Comparison of ENCODE assay signal across 8 cellular contexts in genomic region chr19:38265213-38265861, GRCh38.
DNase-seq lines count a peak whose midpoint lies in the region; ATAC-seq and TF ChIP-seq lines count a peak whose summit lies in the region.

No MANE protein-coding gene starts in this region.

- POLR2A ChIA-PET in GM10248 (lab: Yijun Ruan, JAX), result no interaction called here

- no peaks in the 10 kb centered on the region for H3K79me2 ChIP-seq in DOHH2 (ENCODE audit: control insufficient read depth, low read length)

- H3K4me1 ChIP-seq in DOHH2 (ENCODE audit: control insufficient read depth, low read length), result peaks cover 24% of the 10 kb centered on the region
- peaks cover 24 to 36% of the 10 kb centered on the region in 2 donors for H3K4me1 ChIP-seq in duodenal mucosa (ENCODE audit: control insufficient read depth in 1 of 2, insufficient read depth in 2 of 2, low read length in 2 of 2)
- H3K4me1 ChIP-seq in muscle layer of colon (ENCODE audit: insufficient read depth, low read length), result peaks cover 16% of the 10 kb centered on the region

- H3K9me2 ChIP-seq in DOHH2 (replicated peaks; ENCODE audit: control insufficient read depth, low read length), result no peaks in the 10 kb centered on the region

- CTCF ChIA-PET in GM10248 (lab: Yijun Ruan, JAX), result interaction anchor here (1.0 to 3.6 kb wide), 10 partner anchors 10 to 363 kb away, joined by 3 to 16 read pairs (median 4); partner anchors contain the start of gene CATSPERG

- H3F3A ChIP-seq in DOHH2 (ENCODE audit: control insufficient read depth, insufficient read depth), result peaks cover 6% of the 10 kb centered on the region

- no peaks in the 10 kb centered on the region for H3K36me3 ChIP-seq in DOHH2 (ENCODE audit: control insufficient read depth, low read length)
- H3K36me3 ChIP-seq in duodenal mucosa (ENCODE audit: control insufficient read depth in 1 of 2, insufficient read depth in 2 of 2, low read length in 2 of 2), result no peaks in the 10 kb centered on the region
- no peaks in the 10 kb centered on the region for H3K36me3 ChIP-seq in muscle layer of colon (ENCODE audit: insufficient read depth, low read length)

- H3K4me2 ChIP-seq in DOHH2 (ENCODE audit: low read length), result peak overlapping the region; percentile 80

- no peaks in the 10 kb centered on the region for H4K20me1 ChIP-seq in DOHH2 (ENCODE audit: control insufficient read depth, insufficient read depth, low read depth, low read length)

- peaks cover 5% of the 10 kb centered on the region for H3K27me3 ChIP-seq in DOHH2 (ENCODE audit: control insufficient read depth, low read length)
- H3K27me3 ChIP-seq in duodenal mucosa (ENCODE audit: control insufficient read depth in 1 of 2, insufficient read depth in 2 of 2, low read length in 2 of 2), result no peaks in the 10 kb centered on the region
- peaks cover 0 to 11% of the 10 kb centered on the region in 2 donors for H3K27me3 ChIP-seq in muscle layer of colon (ENCODE audit: control insufficient read depth in 1 of 2, insufficient read depth in 2 of 2, low read length in 2 of 2)

- H3K9me3 ChIP-seq in DOHH2 (ENCODE audit: control insufficient read depth, insufficient read depth, low read length), result no peaks in the 10 kb centered on the region
- H3K9me3 ChIP-seq in duodenal mucosa (ENCODE audit: control insufficient read depth in 1 of 2, low read length in 2 of 2), result no peaks in the 10 kb centered on the region
- H3K9me3 ChIP-seq in muscle layer of colon (ENCODE audit: low read length), result no peaks in the 10 kb centered on the region

- 0 out of 2 replicates have a peak overlapping the region, but pooled peaks have one; percentile 22 for H3K27ac ChIP-seq in DOHH2 (ENCODE audit: low read depth, low read length)
- H3K27ac ChIP-seq in duodenal mucosa (ENCODE audit: low read depth, low read length), result peak overlapping the region; percentile 93
- peak overlapping the region; percentile 85 for H3K27ac ChIP-seq in muscle layer of colon (ENCODE audit: low read depth, low read length)

- TF ChIP-seq CTCF in DOHH2 (IDR thresholded peaks at IDR 0.05; ENCODE audit: low read depth, low read length, poor library complexity, severe bottlenecking) (no peak), GM10248 (IDR thresholded peaks at IDR 0.05; ENCODE audit: control extremely low read depth, extremely low read depth, low read depth, missing control alignments) (no peak)

- H3K9ac ChIP-seq in duodenal mucosa (ENCODE audit: low read depth in 1 of 2, low read length in 2 of 2) (peak overlapping the region; percentile 86 to 98), muscle layer of colon (ENCODE audit: low read length) (no peak overlapping the region)

- peak; percentile 76 for DNase-seq in NOMO-1 treated with dmso at 0.1 percent for 144 hours (lab: John Stamatoyannopoulos, UW; ENCODE audit: unreplicated experiment)
- no peak for DNase-seq in GM10248 (ENCODE audit: extremely low spot score)
- DNase-seq in NCI-H187 (lab: John Stamatoyannopoulos, UW), result no peak

- H3K4me3 ChIP-seq in DOHH2 (ENCODE audit: low read length), result peak overlapping the region; percentile 80
- peak overlapping the region; percentile 70 to 90 for H3K4me3 ChIP-seq in duodenal mucosa (ENCODE audit: low read depth in 1 of 2, low read length in 2 of 2)
- peak overlapping the region in 1 of 2 donors; percentile 50 for H3K4me3 ChIP-seq in muscle layer of colon (ENCODE audit: low read depth in 1 of 2, low read length in 2 of 2)

- no peak for ATAC-seq in HG03280 (IDR thresholded peaks at IDR 0.05; ENCODE audit: unreplicated experiment)
- no peak for ATAC-seq in HG02610 (IDR thresholded peaks at IDR 0.05; ENCODE audit: unreplicated experiment)

Comparison
In these comparisons a context has a peak if more than half of its experiments do, and no peak if none do; other contexts are left out.
1. H3K27ac ChIP-seq: peak in every context shown above with its lines; median percentile 93 in duodenal mucosa; 85 in muscle layer of colon; 22 in DOHH2.